ENCODE assay signal across 15 cellular contexts in genomic region chr16:57043248-57043647, GRCh38. TPM values are rescaled to one million over a fixed set of nuclear protein-coding genes. Genes with fewer than 3 reads are reported as not detected.
DNase-seq lines count a peak whose midpoint lies in the region; ATAC-seq and TF ChIP-seq lines count a peak whose summit lies in the region.
"Had no signal": no experiment of that assay in that cellular context is flagged by ENCODE, and none has a peak within 500 bp of the region (broad histone marks: within the 10 kb centered on the region; RNA-seq: fewer than 3 reads in every experiment).

No MANE protein-coding gene starts in this region.

- peak; percentile 48 for DNase-seq in CD1c-positive myeloid dendritic cell (ENCODE audit: extremely low spot score)
- no peak for DNase-seq in activated CD4-positive, alpha-beta memory T cell treated with anti-CD3 and anti-CD28 coated beads, Interleukin-2, amount 10 ng/mL, durations not matched to agents 7 days and 5 days
- no peak for DNase-seq in natural killer cell
- no peak for DNase-seq in NCI-H1436 (lab: John Stamatoyannopoulos, UW)
- DNase-seq in mesendoderm: no peak
- DNase-seq: DND-41, foreskin fibroblast, GM23248, lower lobe of right lung, NCI-H146, NCI-H2227 treated with DMSO at 0.1 percent for 48 hours, SJCRH30 had no signal

- H3K4me3 ChIP-seq in DOHH2 (ENCODE audit: low read length) (peak overlapping the region; percentile 73), mesendoderm (ENCODE audit: low read length) (no peak overlapping the region)
- H3K4me3 ChIP-seq: GM23248, lower lobe of right lung, SJCRH30 had no signal

- CTCF ChIA-PET in activated CD4-positive, alpha-beta memory T cell treated with anti-CD3 and anti-CD28 coated beads, Interleukin-2, amount 10 ng/mL, durations not matched to agents 7 days and 5 days (lab: Charles Lee): interaction anchor here (3.4 kb wide), 1 partner anchor 79 kb away, joined by 42 read pairs; no protein-coding TSS in a partner anchor

- H3K9ac ChIP-seq in mesendoderm (ENCODE audit: low read length): no peak overlapping the region
- H3K9ac ChIP-seq: GM23248 had no signal

- no peak overlapping the region for H3K4me3 Mint-ChIP-seq in activated CD4-positive, alpha-beta memory T cell treated with anti-CD3 and anti-CD28 coated beads, Interleukin-2, amount 10 ng/mL, durations not matched to agents 7 days and 5 days
- H3K4me3 Mint-ChIP-seq in natural killer cell: peak overlapping the region; percentile 57
- H3K4me3 Mint-ChIP-seq: nephron had no signal

- no CpG with 5 or more reads among the region's 9 CpGs for WGBS in mesendoderm (ENCODE audit: extremely low coverage, insufficient coverage, low lambda C conversion rate)

- H3K56ac ChIP-seq in mesendoderm (ENCODE audit: low read length): no peak overlapping the region

- H3K9me2 ChIP-seq in DOHH2 (replicated peaks; ENCODE audit: control insufficient read depth, low read length): no peaks in the 10 kb centered on the region

- intact Hi-C loops in natural killer cell (cut with micrococcal nuclease): loop anchor here (5.0 kb wide), 2 partner anchors 41 to 181 kb away; no protein-coding TSS in a partner anchor

- no peaks in the 10 kb centered on the region for H3K79me1 ChIP-seq in mesendoderm (ENCODE audit: low read length)

- peaks cover 84% of the 10 kb centered on the region for H3K36me3 Mint-ChIP-seq in activated CD4-positive, alpha-beta memory T cell treated with anti-CD3 and anti-CD28 coated beads, Interleukin-2, amount 10 ng/mL, durations not matched to agents 7 days and 5 days (ENCODE audit: low read depth)
- peaks cover 8% of the 10 kb centered on the region for H3K36me3 Mint-ChIP-seq in natural killer cell

- no peak overlapping the region for H2BK120ac ChIP-seq in mesendoderm (ENCODE audit: low read depth, low read length)

- H3F3A ChIP-seq in DOHH2 (ENCODE audit: control insufficient read depth, insufficient read depth): peaks cover 30% of the 10 kb centered on the region

- no peaks in the 10 kb centered on the region for H4K20me1 ChIP-seq in DOHH2 (ENCODE audit: control insufficient read depth, insufficient read depth, low read depth, low read length)

- H4K8ac ChIP-seq in mesendoderm (ENCODE audit: low read depth, low read length): no peak overlapping the region

- peak overlapping the region; percentile 98 for H3K27ac ChIP-seq in DOHH2 (ENCODE audit: low read depth, low read length)
- H3K27ac ChIP-seq in mesendoderm (ENCODE audit: low read depth, low read length): no peak overlapping the region
- H3K27ac ChIP-seq: GM23248, SJCRH30 had no signal

- H3K4me2 ChIP-seq in DOHH2 (ENCODE audit: low read length) (peak overlapping the region; percentile 92), mesendoderm (ENCODE audit: low read length) (no peak overlapping the region)

- H3K9me3 ChIP-seq in DOHH2 (ENCODE audit: control insufficient read depth, insufficient read depth, low read length): no peaks in the 10 kb centered on the region
- H3K9me3 ChIP-seq: lower lobe of right lung, SJCRH30 had no signal

- no peaks in the 10 kb centered on the region for H3K27me3 Mint-ChIP-seq in activated CD4-positive, alpha-beta memory T cell treated with anti-CD3 and anti-CD28 coated beads, Interleukin-2, amount 10 ng/mL, durations not matched to agents 7 days and 5 days
- H3K27me3 Mint-ChIP-seq in natural killer cell (ENCODE audit: low read depth in 2 of 2): no peaks in the 10 kb centered on the region

- H2BK15ac ChIP-seq in mesendoderm (replicated peaks; ENCODE audit: low read depth): no peak overlapping the region

- POLR2A ChIA-PET in activated CD4-positive, alpha-beta memory T cell treated with anti-CD3 and anti-CD28 coated beads, Interleukin-2, amount 10 ng/mL, durations not matched to agents 7 days and 5 days (lab: Charles Lee): interaction anchor here (2.2 to 4.4 kb wide), 3 partner anchors 44 to 58 kb away, joined by 15 to 47 read pairs (median 21); partner anchors contain the start of gene NLRC5

- peaks cover 54% of the 10 kb centered on the region for H3K4me1 Mint-ChIP-seq in activated CD4-positive, alpha-beta memory T cell treated with anti-CD3 and anti-CD28 coated beads, Interleukin-2, amount 10 ng/mL, durations not matched to agents 7 days and 5 days
- peaks cover 56 to 59% of the 10 kb centered on the region in 2 donors for H3K4me1 Mint-ChIP-seq in natural killer cell

- H2BK5ac ChIP-seq in mesendoderm (ENCODE audit: low read length): no peak overlapping the region

- TF ChIP-seq CTCF in DOHH2 (IDR thresholded peaks at IDR 0.05; ENCODE audit: low read depth, low read length, poor library complexity, severe bottlenecking) (no peak), natural killer cell (IDR thresholded peaks at IDR 0.05) (no peak)

- no peak overlapping the region for H2AK5ac ChIP-seq in mesendoderm (ENCODE audit: low read length)

- H3K9me3 Mint-ChIP-seq in activated CD4-positive, alpha-beta memory T cell treated with anti-CD3 and anti-CD28 coated beads, Interleukin-2, amount 10 ng/mL, durations not matched to agents 7 days and 5 days: no peaks in the 10 kb centered on the region
- H3K9me3 Mint-ChIP-seq in natural killer cell: peaks cover 2 to 3% of the 10 kb centered on the region in 2 donors

- H3K18ac ChIP-seq in mesendoderm (ENCODE audit: low read length): no peak overlapping the region

- H4K5ac ChIP-seq in mesendoderm (ENCODE audit: low read length): no peak overlapping the region

- H3K79me2 ChIP-seq in DOHH2 (ENCODE audit: control insufficient read depth, low read length) (no peaks in the 10 kb centered on the region), mesendoderm (ENCODE audit: control insufficient read depth, insufficient read depth, low read length) (no peaks in the 10 kb centered on the region)

- H3K4me1 ChIP-seq in DOHH2 (ENCODE audit: control insufficient read depth, low read length) (peaks cover 82% of the 10 kb centered on the region), mesendoderm (ENCODE audit: control insufficient read depth, low read depth, low read length) (no peaks in the 10 kb centered on the region)

- no peak overlapping the region for H3K4ac ChIP-seq in mesendoderm (ENCODE audit: low read depth, low read length)

- H3K23ac ChIP-seq in mesendoderm (ENCODE audit: low read length): no peak overlapping the region

- ATAC-seq in natural killer cell (no peak), HG03097 (IDR thresholded peaks at IDR 0.05; ENCODE audit: low FRiP score, unreplicated experiment) (no peak)
- ATAC-seq: lower lobe of right lung had no signal

- H3K27me3 ChIP-seq in DOHH2 (ENCODE audit: control insufficient read depth, low read length) (no peaks in the 10 kb centered on the region), mesendoderm (ENCODE audit: insufficient read depth, low read length, poor library complexity) (no peaks in the 10 kb centered on the region)
- H3K27me3 ChIP-seq: SJCRH30 had no signal

- H3K36me3 ChIP-seq in DOHH2 (ENCODE audit: control insufficient read depth, low read length) (peaks cover 28% of the 10 kb centered on the region), mesendoderm (ENCODE audit: control insufficient read depth, insufficient read depth, low read length) (no peaks in the 10 kb centered on the region)
- H3K36me3 ChIP-seq: SJCRH30 had no signal

- H3K27ac Mint-ChIP-seq in activated CD4-positive, alpha-beta memory T cell treated with anti-CD3 and anti-CD28 coated beads, Interleukin-2, amount 10 ng/mL, durations not matched to agents 7 days and 5 days: peak overlapping the region; percentile 94
- H3K27ac Mint-ChIP-seq in natural killer cell: peak overlapping the region; percentile 93 to 96
- H3K27ac Mint-ChIP-seq: nephron had no signal

RNA-seq across cellular contexts. Expression of gene CPNE2, which starts 49.1 kb away (rescaled TPM):
- total RNA-seq in activated CD4-positive, alpha-beta memory T cell treated with anti-CD3 and anti-CD28 coated beads, Interleukin-2, amount 10 ng/mL, durations not matched to agents 7 days and 5 days: 1 to 10 TPM; 4.6 to 4.8 TPM
- 1 to 10 TPM; 2.0 to 2.6 (median 2.4) TPM for total RNA-seq in natural killer cell
- 8.8 TPM for polyA plus RNA-seq in mesendoderm (2013, experiment 1 of 2)
- 9.5 TPM for polyA plus RNA-seq in mesendoderm (2013, experiment 2 of 2)

RNA-seq across cellular contexts. Expression of gene NLRC5, which starts 53.9 kb away (rescaled TPM):
- total RNA-seq in activated CD4-positive, alpha-beta memory T cell treated with anti-CD3 and anti-CD28 coated beads, Interleukin-2, amount 10 ng/mL, durations not matched to agents 7 days and 5 days: 100 to 1,000 TPM; 259 to 263 TPM
- 100 to 1,000 TPM; 320 to 563 (median 535) TPM for total RNA-seq in natural killer cell
- 0.41 TPM for polyA plus RNA-seq in mesendoderm (2013, experiment 1 of 2)
- 0.52 TPM for polyA plus RNA-seq in mesendoderm (2013, experiment 2 of 2)
